Comparison of ENCODE assay signal across 6 cellular contexts in the genomic region with DNA sequence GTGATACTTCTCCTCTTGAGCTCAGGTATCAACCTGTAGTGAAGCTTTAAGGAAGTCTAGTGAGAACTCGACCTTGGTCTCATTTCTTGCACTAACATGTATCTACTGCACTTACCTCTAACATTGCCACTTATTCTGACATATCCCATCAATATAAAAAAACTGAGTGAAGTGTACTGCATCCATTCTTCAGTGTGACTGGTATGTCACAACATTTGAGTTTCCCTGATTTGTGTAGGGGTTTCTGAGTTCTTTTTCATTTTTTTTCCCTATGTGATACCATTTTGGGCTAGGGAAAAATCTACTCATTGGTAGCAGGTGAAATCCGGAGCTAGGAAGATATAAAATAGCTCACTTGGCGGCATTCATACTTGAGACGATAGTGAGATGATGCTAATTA.
"Had no signal": no experiment of that assay in that cellular context is flagged by ENCODE, and none has a peak within 500 bp of the region (broad histone marks: within the 10 kb centered on the region; RNA-seq: fewer than 3 reads in every experiment).

No MANE protein-coding gene starts in this region.

- H3K27ac ChIP-seq: HL-60, KMS-11 had no signal

- H3K4me3 ChIP-seq: K562 had no signal

- H3K4me2 ChIP-seq: KMS-11 had no signal

- DNase-seq: IMR-90, KBM-7, KG1 had no signal

- H3K9ac ChIP-seq: KMS-11 had no signal
